In genomic region chr12:93215290-93215678, GRCh38 we compare ENCODE assay signal across 20 cellular contexts.
"Had no signal": no experiment of that assay in that cellular context is flagged by ENCODE, and none has a peak within 500 bp of the region (broad histone marks: within the 10 kb centered on the region; RNA-seq: fewer than 3 reads in every experiment).

No MANE protein-coding gene starts in this region.

- H3K36me3 ChIP-seq: Peyer's patch, SJSA1 had no signal

- H3K9me3 ChIP-seq: Peyer's patch, SJSA1 had no signal

- H3K4me3 ChIP-seq: Peyer's patch, SJSA1, SK-N-MC had no signal

- H3K27me3 ChIP-seq: Peyer's patch, SJSA1 had no signal

- H3K4me1 ChIP-seq: Peyer's patch, SJSA1 had no signal

- H3K27ac ChIP-seq: SJSA1, SK-N-MC had no signal

- DNase-seq: KBM-7, MV-4-11, NCI-H1048, NCI-H1105, NCI-H1417, NCI-H1436 treated with DMSO at 0.1 percent for 48 hours, NCI-H1694, NCI-H187 treated with DMSO at 0.1 percent for 48 hours, NCI-H2029 treated with DMSO at 0.1 percent for 48 hours, NCI-H2107, NCI-H2227 treated with DMSO at 0.1 percent for 48 hours, NCI-H524, NCI-H69, NCI-H774, Right ventricle myocardium superior, RPMI8226, SIG-M5 had no signal
